2 cellular contexts compared by ENCODE assay signal in the genomic region with DNA sequence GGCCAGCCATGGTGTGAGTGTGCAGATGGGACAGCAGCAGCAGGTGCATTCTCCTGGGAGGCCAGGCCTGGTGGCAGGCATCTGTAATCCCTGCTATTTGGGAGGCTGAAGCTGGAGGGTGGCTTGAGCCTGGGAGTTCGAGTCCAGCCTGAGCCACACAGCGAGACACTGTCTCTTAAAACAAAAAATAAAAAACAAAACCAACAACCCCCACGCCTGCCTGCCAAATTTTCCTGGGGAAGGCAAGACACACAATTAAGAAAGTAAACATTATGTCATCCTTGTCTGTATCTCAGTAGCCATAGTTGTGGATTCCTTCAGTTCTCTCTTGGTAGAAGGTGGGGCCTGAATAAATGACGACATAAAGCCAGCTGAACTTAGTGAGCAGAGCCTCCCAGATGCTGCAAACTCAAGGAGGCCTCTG.
TF ChIP-seq lines count a peak whose summit lies in the region.

No MANE protein-coding gene starts in this region.

TF ChIP-seq in HepG2, 621 proteins besides CTCF, POLR2A, EP300 and RAD21:
- no peak for TF ChIP-seq ZNF780A (CRISPR knock-in tag; IDR thresholded peaks at IDR 0.05)
- TF ChIP-seq ATF7 (IDR thresholded peaks at IDR 0.05) = peak; percentile 39; the same call in 1 of the 2 replicates
- TF ChIP-seq ATF7 (CRISPR knock-in tag; IDR thresholded peaks at IDR 0.05) = no peak

TF ChIP-seq in K562, 482 proteins besides CTCF, POLR2A, EP300 and RAD21:
- no peak for TF ChIP-seq CBFA2T3 (IDR thresholded peaks at IDR 0.05)
- no peak for TF ChIP-seq CEBPG (CRISPR knock-in tag; IDR thresholded peaks at IDR 0.05)
- TF ChIP-seq CEBPG (tag; conservative IDR thresholded peaks at IDR 0.05 in 1 of 2, IDR thresholded peaks at IDR 0.05 in 1 of 2) = peak in 1 of 2 experiments; percentile 37; a peak in 1 of 4 replicates
- TF ChIP-seq ATF7 (IDR thresholded peaks at IDR 0.05) = peak; percentile 67
- no peak for TF ChIP-seq HNRNPUL1 (IDR thresholded peaks at IDR 0.05; ENCODE audit: low read length)
- TF ChIP-seq KLF10 (CRISPR knock-in tag; IDR thresholded peaks at IDR 0.05) = no peak
- TF ChIP-seq, protein P1, sequence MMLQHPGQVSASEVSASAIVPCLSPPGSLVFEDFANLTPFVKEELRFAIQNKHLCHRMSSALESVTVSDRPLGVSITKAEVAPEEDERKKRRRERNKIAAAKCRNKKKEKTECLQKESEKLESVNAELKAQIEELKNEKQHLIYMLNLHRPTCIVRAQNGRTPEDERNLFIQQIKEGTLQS (IDR thresholded peaks at IDR 0.05) = 0 out of 2 replicates have a peak, but pooled peaks have one; percentile 37
- TF ChIP-seq, protein P1 (CRISPR knock-in tag; conservative IDR thresholded peaks at IDR 0.05) = no peak
